ENCODE assay signal across 8 cellular contexts in the genomic region with DNA sequence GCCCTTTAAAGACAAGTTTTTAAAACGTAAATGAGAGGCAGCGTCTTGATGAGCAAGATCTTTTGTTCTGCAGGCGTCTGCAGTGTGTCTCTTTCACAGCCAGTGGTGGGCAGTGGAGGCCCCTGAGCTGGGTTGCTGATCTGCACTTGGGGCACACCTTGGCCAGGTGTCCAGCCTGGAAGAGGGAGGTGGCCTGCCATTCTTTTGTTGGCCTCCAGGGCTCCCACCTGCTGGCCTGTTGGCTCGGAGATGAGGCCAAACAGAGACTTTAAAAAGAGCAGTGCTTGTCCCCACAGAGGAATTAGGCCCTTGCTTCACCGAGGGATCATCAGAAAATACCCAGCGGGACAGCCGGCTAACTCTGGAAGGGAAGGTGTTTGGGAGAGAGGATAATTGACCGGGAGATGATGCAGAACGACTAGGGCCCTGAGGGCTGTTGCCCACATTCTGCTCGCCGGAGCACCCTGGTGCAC.
DNase-seq lines count a peak whose midpoint lies in the region; TF ChIP-seq lines count a peak whose summit lies in the region.

No MANE protein-coding gene starts in this region.

- intact Hi-C loops in activated T-helper 1 cell treated with anti-CD3 and anti-CD28 coated beads, Interleukin-12 subunit alpha, Interleukin-12 subunit beta, Interleukin-2, Interleukin-4 antibody, amounts not matched to agents 30 ng/mL and 10 ng/mL and 1 ng/mL, durations not matched to agents 14 hours and 24 hours and 36 hours (cut with micrococcal nuclease), result loop anchor here (5.0 kb wide), 4 partner anchors 84 to 536 kb away; partner anchors contain the start of genes GAN and GCSH
- intact Hi-C loops in cardiac septum (cut with DNase I), result no loop called here

- no peaks in the 10 kb centered on the region for H3K9me3 Mint-ChIP-seq in activated T-helper 1 cell treated with anti-CD3 and anti-CD28 coated beads, Interleukin-12 subunit alpha, Interleukin-12 subunit beta, Interleukin-2, Interleukin-4 antibody, amounts not matched to agents 30 ng/mL and 10 ng/mL and 1 ng/mL, durations not matched to agents 14 hours and 24 hours and 36 hours
- no peaks in the 10 kb centered on the region for H3K9me3 Mint-ChIP-seq in type B pancreatic cell

- H3K36me3 Mint-ChIP-seq in activated T-helper 1 cell treated with anti-CD3 and anti-CD28 coated beads, Interleukin-12 subunit alpha, Interleukin-12 subunit beta, Interleukin-2, Interleukin-4 antibody, amounts not matched to agents 30 ng/mL and 10 ng/mL and 1 ng/mL, durations not matched to agents 14 hours and 24 hours and 36 hours (ENCODE audit: low read depth), result no peaks in the 10 kb centered on the region
- no peaks in the 10 kb centered on the region for H3K36me3 Mint-ChIP-seq in type B pancreatic cell

- DNase-seq in activated T-cell treated with anti-CD3 and anti-CD28 coated beads for 1 hour (ENCODE audit: low read depth) (peak; percentile 24), activated T-cell treated with anti-CD3 and anti-CD28 coated beads for 4 hours (no peak), iPS-NIHi11 (ENCODE audit: low spot score) (peak; percentile 60), type B pancreatic cell (ENCODE audit: extremely low spot score, unreplicated experiment) (no peak), HCEC 1CT (no peak), cardiac septum (ENCODE audit: low spot score) (no peak), amygdala (lab: John Stamatoyannopoulos, UW) (no peak)
- DNase-seq in activated T-helper 1 cell treated with anti-CD3 and anti-CD28 coated beads, Interleukin-12 subunit alpha, Interleukin-12 subunit beta, Interleukin-2, Interleukin-4 antibody, amounts not matched to agents 30 ng/mL and 10 ng/mL and 1 ng/mL, durations not matched to agents 14 hours and 24 hours and 36 hours (ENCODE audit: low spot score), result no peak

- peak; percentile 57 for TF ChIP-seq CTCF in type B pancreatic cell (conservative IDR thresholded peaks at IDR 0.05)

- peak overlapping the region; percentile 80 for H3K4me3 Mint-ChIP-seq in activated T-helper 1 cell treated with anti-CD3 and anti-CD28 coated beads, Interleukin-12 subunit alpha, Interleukin-12 subunit beta, Interleukin-2, Interleukin-4 antibody, amounts not matched to agents 30 ng/mL and 10 ng/mL and 1 ng/mL, durations not matched to agents 14 hours and 24 hours and 36 hours
- peak overlapping the region; percentile 4 for H3K4me3 Mint-ChIP-seq in type B pancreatic cell

- no peaks in the 10 kb centered on the region for H3K27me3 Mint-ChIP-seq in activated T-helper 1 cell treated with anti-CD3 and anti-CD28 coated beads, Interleukin-12 subunit alpha, Interleukin-12 subunit beta, Interleukin-2, Interleukin-4 antibody, amounts not matched to agents 30 ng/mL and 10 ng/mL and 1 ng/mL, durations not matched to agents 14 hours and 24 hours and 36 hours (ENCODE audit: insufficient read depth)
- H3K27me3 Mint-ChIP-seq in type B pancreatic cell, result no peaks in the 10 kb centered on the region

- peaks cover 67% of the 10 kb centered on the region for H3K4me1 Mint-ChIP-seq in activated T-helper 1 cell treated with anti-CD3 and anti-CD28 coated beads, Interleukin-12 subunit alpha, Interleukin-12 subunit beta, Interleukin-2, Interleukin-4 antibody, amounts not matched to agents 30 ng/mL and 10 ng/mL and 1 ng/mL, durations not matched to agents 14 hours and 24 hours and 36 hours (ENCODE audit: low read depth)
- peaks cover 73% of the 10 kb centered on the region for H3K4me1 Mint-ChIP-seq in type B pancreatic cell (ENCODE audit: unreplicated experiment)

- peak overlapping the region; percentile 98 for H3K27ac Mint-ChIP-seq in activated T-helper 1 cell treated with anti-CD3 and anti-CD28 coated beads, Interleukin-12 subunit alpha, Interleukin-12 subunit beta, Interleukin-2, Interleukin-4 antibody, amounts not matched to agents 30 ng/mL and 10 ng/mL and 1 ng/mL, durations not matched to agents 14 hours and 24 hours and 36 hours
- peak overlapping the region; percentile 89 for H3K27ac Mint-ChIP-seq in type B pancreatic cell

Comparison
In these comparisons a context has a peak if more than half of its experiments do, and no peak if none do; other contexts are left out.
1. DNase-seq: peak in activated T-cell treated with anti-CD3 and anti-CD28 coated beads for 1 hour (single experiment) and iPS-NIHi11 (single experiment); none in activated T-cell treated with anti-CD3 and anti-CD28 coated beads for 4 hours (single experiment), activated T-helper 1 cell treated with anti-CD3 and anti-CD28 coated beads, Interleukin-12 subunit alpha, Interleukin-12 subunit beta, Interleukin-2, Interleukin-4 antibody, amounts not matched to agents 30 ng/mL and 10 ng/mL and 1 ng/mL, durations not matched to agents 14 hours and 24 hours and 36 hours (single experiment), type B pancreatic cell (single experiment), HCEC 1CT (single experiment), cardiac septum (single experiment) and amygdala (0 of 56).